In the genomic region with DNA sequence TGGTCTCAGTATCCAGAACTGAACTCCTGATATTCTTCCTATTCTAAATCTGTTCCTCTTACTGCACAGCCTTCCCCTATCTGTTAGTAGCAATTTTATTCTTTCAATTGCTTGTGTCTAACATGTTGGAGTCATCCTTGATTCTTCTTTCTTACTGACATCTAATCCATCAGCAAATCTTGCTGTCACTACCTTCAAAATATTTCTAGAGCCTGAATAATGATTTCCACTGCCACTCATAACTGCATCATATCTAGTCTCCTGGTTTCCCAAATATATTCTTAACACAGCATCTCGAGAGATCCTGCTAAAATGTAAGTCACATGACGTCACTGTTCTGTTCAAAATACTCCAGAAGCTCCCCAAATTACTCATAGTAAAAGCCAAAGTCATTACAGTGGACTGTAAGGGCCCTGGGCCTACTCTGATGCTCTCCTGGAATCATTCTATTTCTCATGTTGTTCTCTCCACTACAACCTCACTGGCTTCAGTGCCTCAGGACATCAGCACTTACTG, we compare ENCODE assay signal across 30 cellular contexts.
"Had no signal": no experiment of that assay in that cellular context is flagged by ENCODE, and none has a peak within 500 bp of the region (broad histone marks: within the 10 kb centered on the region; RNA-seq: fewer than 3 reads in every experiment).

No MANE protein-coding gene starts in this region.

- H3K4me1 ChIP-seq: neural progenitor cell, parathyroid adenoma, psoas muscle, spleen, suprapubic skin, testis, transverse colon, upper lobe of right lung, uterus had no signal

- H3K9me3 ChIP-seq: ovary, psoas muscle, spleen, suprapubic skin, testis, tibial artery, transverse colon, upper lobe of right lung, uterus had no signal

- H3K27me3 ChIP-seq: neural progenitor cell, ovary, spleen, suprapubic skin, testis, tibial artery, transverse colon, upper lobe of right lung, uterus had no signal

- H3K9ac ChIP-seq: neural progenitor cell, parathyroid adenoma had no signal

- H3K79me2 ChIP-seq: parathyroid adenoma had no signal

- H3K4me3 ChIP-seq: neural progenitor cell, ovary, psoas muscle, skin epidermis, smooth muscle cell, spleen, suprapubic skin, testis, tibial artery, transverse colon, upper lobe of right lung, uterus had no signal

- H3K27ac ChIP-seq: neural progenitor cell, ovary, parathyroid adenoma, psoas muscle, skin epidermis, spleen, suprapubic skin, testis, tibial artery, transverse colon, upper lobe of right lung, uterus had no signal

- H3K36me3 ChIP-seq: neural progenitor cell, ovary, spleen, suprapubic skin, tibial artery, transverse colon, upper lobe of right lung, uterus had no signal

- H3K4me2 ChIP-seq: neural progenitor cell, smooth muscle cell had no signal

- H2AFZ ChIP-seq: neural progenitor cell, parathyroid adenoma had no signal

- DNase-seq: naive thymus-derived CD8-positive, alpha-beta T cell; nephron progenitor cell; occipital lobe; ovary; posterior cingulate gyrus; psoas muscle; right cardiac atrium; spleen; stimulated activated CD4-positive, alpha-beta T cell treated with anti-CD3 and anti-CD28 coated beads, Interleukin-12 subunit alpha, Interleukin-12 subunit beta, amount 100 ng/mL, for 4 hours; stimulated activated CD4-positive, alpha-beta T cell treated with anti-CD3 and anti-CD28 coated beads, Interleukin-1b, Interleukin-23, amount 100 ng/mL, for 48 hours; stimulated activated CD4-positive, alpha-beta T cell treated with anti-CD3 and anti-CD28 coated beads, Interleukin-4, amount 100 ng/mL, for 1 hour; stimulated activated CD4-positive, alpha-beta T cell treated with anti-CD3 and anti-CD28 coated beads, Interleukin-4, amount 100 ng/mL, for 4 hours; stimulated activated CD8-positive, alpha-beta memory T cell treated with anti-CD3 and anti-CD28 coated beads, Interleukin-4, amount 100 ng/mL, for 48 hours; stimulated activated naive CD4-positive, alpha-beta T cell; stimulated activated naive CD8-positive, alpha-beta T cell treated with anti-CD3 and anti-CD28 coated beads, Interleukin-15, amount 100 ng/mL, for 72 hours; stimulated activated naive CD8-positive, alpha-beta T cell treated with anti-CD3 and anti-CD28 coated beads, Interleukin-15, Interleukin-2, amounts not matched to agents 100 U/mL and 50 U/mL, for 24 hours; substantia nigra; testis; tibial artery; transverse colon; upper lobe of right lung; uterus had no signal

- ATAC-seq: naive thymus-derived CD8-positive, alpha-beta T cell; natural killer cell treated with Interleukin-12 subunit alpha and Interleukin-12 subunit beta and Interleukin-15 and Interleukin-18, amount 100 ng/mL, for 72 hours; psoas muscle; right cardiac atrium; sciatic nerve; stimulated activated memory B cell treated with anti-CD40 and anti-IgM and Interleukin-4, amounts not matched to agents 10 μg/mL and 1 μg/mL and 100 μg/mL, for 72 hours; stimulated activated naive CD8-positive, alpha-beta T cell treated with anti-CD3 and anti-CD28 coated beads, Interleukin-15, amount 100 ng/mL, for 72 hours; stimulated activated naive CD8-positive, alpha-beta T cell treated with anti-CD3 and anti-CD28 coated beads, Interleukin-15, Interleukin-2, amounts not matched to agents 100 U/mL and 50 U/mL, for 24 hours; upper lobe of right lung had no signal
